Comparison of ENCODE assay signal across 1 cellular context in the genomic region with DNA sequence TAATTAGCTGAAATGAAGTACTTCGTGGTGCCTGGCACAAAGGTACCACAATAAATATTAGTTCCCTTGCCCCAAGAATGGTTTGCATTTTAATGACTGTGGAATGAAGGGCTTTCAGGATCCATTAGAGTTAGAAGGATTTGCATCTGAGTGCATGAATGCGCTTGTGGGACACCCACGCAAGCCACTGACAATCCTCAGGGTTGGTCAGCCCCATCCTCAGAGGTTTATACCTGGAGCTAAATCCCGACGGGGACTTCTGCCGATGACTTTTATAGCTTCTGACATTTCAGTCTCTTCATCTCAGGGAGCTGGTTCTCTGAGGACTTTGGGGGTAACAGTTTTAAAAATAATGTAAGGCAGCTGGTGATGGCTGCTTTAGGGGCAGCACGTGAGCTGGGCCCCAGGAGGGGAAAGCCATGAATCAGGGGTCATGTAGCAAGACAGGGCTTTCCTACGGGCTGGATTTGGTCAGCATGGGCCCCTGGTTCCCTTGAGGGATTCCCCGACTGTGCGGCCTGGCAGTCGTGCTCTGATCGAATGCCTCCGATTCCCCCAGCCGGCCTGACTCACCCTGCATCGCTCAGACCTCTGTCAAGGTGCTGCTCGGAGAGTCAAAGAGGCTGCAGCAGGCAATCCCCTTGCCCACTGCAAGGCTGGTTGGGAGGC.
TF ChIP-seq lines count a peak whose summit lies in the region.

No MANE protein-coding gene starts in this region.

TF ChIP-seq in K562, 482 proteins besides CTCF, POLR2A, EP300 and RAD21 (continued from another document):
- TF ChIP-seq, protein P1, sequence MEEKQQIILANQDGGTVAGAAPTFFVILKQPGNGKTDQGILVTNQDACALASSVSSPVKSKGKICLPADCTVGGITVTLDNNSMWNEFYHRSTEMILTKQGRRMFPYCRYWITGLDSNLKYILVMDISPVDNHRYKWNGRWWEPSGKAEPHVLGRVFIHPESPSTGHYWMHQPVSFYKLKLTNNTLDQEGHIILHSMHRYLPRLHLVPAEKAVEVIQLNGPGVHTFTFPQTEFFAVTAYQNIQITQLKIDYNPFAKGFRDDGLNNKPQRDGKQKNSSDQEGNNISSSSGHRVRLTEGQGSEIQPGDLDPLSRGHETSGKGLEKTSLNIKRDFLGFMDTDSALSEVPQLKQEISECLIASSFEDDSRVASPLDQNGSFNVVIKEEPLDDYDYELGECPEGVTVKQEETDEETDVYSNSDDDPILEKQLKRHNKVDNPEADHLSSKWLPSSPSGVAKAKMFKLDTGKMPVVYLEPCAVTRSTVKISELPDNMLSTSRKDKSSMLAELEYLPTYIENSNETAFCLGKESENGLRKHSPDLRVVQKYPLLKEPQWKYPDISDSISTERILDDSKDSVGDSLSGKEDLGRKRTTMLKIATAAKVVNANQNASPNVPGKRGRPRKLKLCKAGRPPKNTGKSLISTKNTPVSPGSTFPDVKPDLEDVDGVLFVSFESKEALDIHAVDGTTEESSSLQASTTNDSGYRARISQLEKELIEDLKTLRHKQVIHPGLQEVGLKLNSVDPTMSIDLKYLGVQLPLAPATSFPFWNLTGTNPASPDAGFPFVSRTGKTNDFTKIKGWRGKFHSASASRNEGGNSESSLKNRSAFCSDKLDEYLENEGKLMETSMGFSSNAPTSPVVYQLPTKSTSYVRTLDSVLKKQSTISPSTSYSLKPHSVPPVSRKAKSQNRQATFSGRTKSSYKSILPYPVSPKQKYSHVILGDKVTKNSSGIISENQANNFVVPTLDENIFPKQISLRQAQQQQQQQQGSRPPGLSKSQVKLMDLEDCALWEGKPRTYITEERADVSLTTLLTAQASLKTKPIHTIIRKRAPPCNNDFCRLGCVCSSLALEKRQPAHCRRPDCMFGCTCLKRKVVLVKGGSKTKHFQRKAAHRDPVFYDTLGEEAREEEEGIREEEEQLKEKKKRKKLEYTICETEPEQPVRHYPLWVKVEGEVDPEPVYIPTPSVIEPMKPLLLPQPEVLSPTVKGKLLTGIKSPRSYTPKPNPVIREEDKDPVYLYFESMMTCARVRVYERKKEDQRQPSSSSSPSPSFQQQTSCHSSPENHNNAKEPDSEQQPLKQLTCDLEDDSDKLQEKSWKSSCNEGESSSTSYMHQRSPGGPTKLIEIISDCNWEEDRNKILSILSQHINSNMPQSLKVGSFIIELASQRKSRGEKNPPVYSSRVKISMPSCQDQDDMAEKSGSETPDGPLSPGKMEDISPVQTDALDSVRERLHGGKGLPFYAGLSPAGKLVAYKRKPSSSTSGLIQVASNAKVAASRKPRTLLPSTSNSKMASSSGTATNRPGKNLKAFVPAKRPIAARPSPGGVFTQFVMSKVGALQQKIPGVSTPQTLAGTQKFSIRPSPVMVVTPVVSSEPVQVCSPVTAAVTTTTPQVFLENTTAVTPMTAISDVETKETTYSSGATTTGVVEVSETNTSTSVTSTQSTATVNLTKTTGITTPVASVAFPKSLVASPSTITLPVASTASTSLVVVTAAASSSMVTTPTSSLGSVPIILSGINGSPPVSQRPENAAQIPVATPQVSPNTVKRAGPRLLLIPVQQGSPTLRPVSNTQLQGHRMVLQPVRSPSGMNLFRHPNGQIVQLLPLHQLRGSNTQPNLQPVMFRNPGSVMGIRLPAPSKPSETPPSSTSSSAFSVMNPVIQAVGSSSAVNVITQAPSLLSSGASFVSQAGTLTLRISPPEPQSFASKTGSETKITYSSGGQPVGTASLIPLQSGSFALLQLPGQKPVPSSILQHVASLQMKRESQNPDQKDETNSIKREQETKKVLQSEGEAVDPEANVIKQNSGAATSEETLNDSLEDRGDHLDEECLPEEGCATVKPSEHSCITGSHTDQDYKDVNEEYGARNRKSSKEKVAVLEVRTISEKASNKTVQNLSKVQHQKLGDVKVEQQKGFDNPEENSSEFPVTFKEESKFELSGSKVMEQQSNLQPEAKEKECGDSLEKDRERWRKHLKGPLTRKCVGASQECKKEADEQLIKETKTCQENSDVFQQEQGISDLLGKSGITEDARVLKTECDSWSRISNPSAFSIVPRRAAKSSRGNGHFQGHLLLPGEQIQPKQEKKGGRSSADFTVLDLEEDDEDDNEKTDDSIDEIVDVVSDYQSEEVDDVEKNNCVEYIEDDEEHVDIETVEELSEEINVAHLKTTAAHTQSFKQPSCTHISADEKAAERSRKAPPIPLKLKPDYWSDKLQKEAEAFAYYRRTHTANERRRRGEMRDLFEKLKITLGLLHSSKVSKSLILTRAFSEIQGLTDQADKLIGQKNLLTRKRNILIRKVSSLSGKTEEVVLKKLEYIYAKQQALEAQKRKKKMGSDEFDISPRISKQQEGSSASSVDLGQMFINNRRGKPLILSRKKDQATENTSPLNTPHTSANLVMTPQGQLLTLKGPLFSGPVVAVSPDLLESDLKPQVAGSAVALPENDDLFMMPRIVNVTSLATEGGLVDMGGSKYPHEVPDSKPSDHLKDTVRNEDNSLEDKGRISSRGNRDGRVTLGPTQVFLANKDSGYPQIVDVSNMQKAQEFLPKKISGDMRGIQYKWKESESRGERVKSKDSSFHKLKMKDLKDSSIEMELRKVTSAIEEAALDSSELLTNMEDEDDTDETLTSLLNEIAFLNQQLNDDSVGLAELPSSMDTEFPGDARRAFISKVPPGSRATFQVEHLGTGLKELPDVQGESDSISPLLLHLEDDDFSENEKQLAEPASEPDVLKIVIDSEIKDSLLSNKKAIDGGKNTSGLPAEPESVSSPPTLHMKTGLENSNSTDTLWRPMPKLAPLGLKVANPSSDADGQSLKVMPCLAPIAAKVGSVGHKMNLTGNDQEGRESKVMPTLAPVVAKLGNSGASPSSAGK (IDR thresholded peaks at IDR 0.05) = no peak
- TF ChIP-seq, protein P2, sequence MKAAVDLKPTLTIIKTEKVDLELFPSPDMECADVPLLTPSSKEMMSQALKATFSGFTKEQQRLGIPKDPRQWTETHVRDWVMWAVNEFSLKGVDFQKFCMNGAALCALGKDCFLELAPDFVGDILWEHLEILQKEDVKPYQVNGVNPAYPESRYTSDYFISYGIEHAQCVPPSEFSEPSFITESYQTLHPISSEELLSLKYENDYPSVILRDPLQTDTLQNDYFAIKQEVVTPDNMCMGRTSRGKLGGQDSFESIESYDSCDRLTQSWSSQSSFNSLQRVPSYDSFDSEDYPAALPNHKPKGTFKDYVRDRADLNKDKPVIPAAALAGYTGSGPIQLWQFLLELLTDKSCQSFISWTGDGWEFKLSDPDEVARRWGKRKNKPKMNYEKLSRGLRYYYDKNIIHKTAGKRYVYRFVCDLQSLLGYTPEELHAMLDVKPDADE (conservative IDR thresholded peaks at IDR 0.05; ENCODE audit: control insufficient read depth, low read depth, low read length) = no peak
- TF ChIP-seq ZNF124 (CRISPR knock-in tag; IDR thresholded peaks at IDR 0.05) (no peak), ZFX (CRISPR knock-in tag; IDR thresholded peaks at IDR 0.05) (0 out of 2 replicates have a peak, but pooled peaks have one; percentile 14), NFE2L1 (tag; IDR thresholded peaks at IDR 0.05; ENCODE audit: borderline replicate concordance, low read depth) (no peak), NFE2 (IDR thresholded peaks at IDR 0.05; ENCODE audit: low read depth) (no peak)
- TF ChIP-seq, protein P3, sequence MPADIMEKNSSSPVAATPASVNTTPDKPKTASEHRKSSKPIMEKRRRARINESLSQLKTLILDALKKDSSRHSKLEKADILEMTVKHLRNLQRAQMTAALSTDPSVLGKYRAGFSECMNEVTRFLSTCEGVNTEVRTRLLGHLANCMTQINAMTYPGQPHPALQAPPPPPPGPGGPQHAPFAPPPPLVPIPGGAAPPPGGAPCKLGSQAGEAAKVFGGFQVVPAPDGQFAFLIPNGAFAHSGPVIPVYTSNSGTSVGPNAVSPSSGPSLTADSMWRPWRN (IDR thresholded peaks at IDR 0.05; ENCODE audit: low read depth) = no peak
TF ChIP-seq in K562: peak in this region for 2.
